8 cellular contexts compared by ENCODE assay signal in genomic region chr14:50312734-50313054, GRCh38. TPM values are rescaled to one million over a fixed set of nuclear protein-coding genes. Genes with fewer than 3 reads are reported as not detected.
DNase-seq lines count a peak whose midpoint lies in the region; ATAC-seq and TF ChIP-seq lines count a peak whose summit lies in the region.

No MANE protein-coding gene starts in this region.

- peaks cover 12% of the 10 kb centered on the region for H3K9me3 Mint-ChIP-seq in osteocyte (ENCODE audit: unreplicated experiment)

- H3K27ac ChIP-seq in epithelial cell of prostate: peak overlapping the region; percentile 83

- H3K27me3 Mint-ChIP-seq in osteocyte (ENCODE audit: unreplicated experiment): no peaks in the 10 kb centered on the region

- no peak for DNase-seq in Right ventricle myocardium superior
- DNase-seq in Right ventricle myocardium inferior (ENCODE audit: missing footprints): no peak
- DNase-seq in epithelial cell of prostate (ENCODE audit: low read depth, low spot score): no peak
- no peak for DNase-seq in osteocyte (ENCODE audit: extremely low spot score, unreplicated experiment)
- DNase-seq in stimulated activated CD4-positive, alpha-beta T cell treated with anti-CD3 and anti-CD28 coated beads, Interleukin-2, amount 100 ng/mL, for 24 hours: no peak
- DNase-seq in activated CD4-positive, alpha-beta T cell treated with anti-CD3 and anti-CD28 coated beads, Interleukin-2, amount 50 U/mL, for 1 hour: no peak

- intact Hi-C loops in Right ventricle myocardium superior (cut with DNase I): loop anchor here (2.0 kb wide), 1 partner anchor 220 kb away; the partner anchor contains the start of gene MAP4K5
- intact Hi-C loops in Right ventricle myocardium inferior (cut with DNase I): loop anchor here (2.0 to 10.0 kb wide), 4 partner anchors 220 to 472 kb away; partner anchors contain the start of gene MAP4K5

- peak; percentile 16 for ATAC-seq in Right ventricle myocardium superior (ENCODE audit: poor library complexity)
- ATAC-seq in Right ventricle myocardium inferior: no peak
- ATAC-seq in HG03139 (IDR thresholded peaks at IDR 0.05; ENCODE audit: unreplicated experiment): peak; percentile 12

- peak; percentile 70; the same call in 1 of the 2 replicates for TF ChIP-seq POLR2A in Raji (IDR thresholded peaks at IDR 0.05; ENCODE audit: insufficient read depth, low read depth, low read length)

- H3K36me3 Mint-ChIP-seq in osteocyte (ENCODE audit: unreplicated experiment): peaks cover 16% of the 10 kb centered on the region

- H3K4me3 Mint-ChIP-seq in osteocyte (ENCODE audit: unreplicated experiment): peak overlapping the region; percentile 89

- peak overlapping the region; percentile 94 for H3K27ac Mint-ChIP-seq in osteocyte (ENCODE audit: unreplicated experiment)

- peaks cover 27% of the 10 kb centered on the region for H3K4me1 Mint-ChIP-seq in osteocyte (ENCODE audit: unreplicated experiment)

- no peak for TF ChIP-seq CTCF in osteocyte (IDR thresholded peaks at IDR 0.05)

RNA-seq across cellular contexts. Expression of gene DMAC2L, which starts 0.6 kb away (rescaled TPM):
- 25.4 TPM for total RNA-seq in Right ventricle myocardium superior
- total RNA-seq in Right ventricle myocardium inferior: 22.5 TPM
- total RNA-seq in osteocyte: 17.7 and 21.7 TPM in 2 replicates

RNA-seq across cellular contexts. Expression of gene L2HGDH, which starts 0.7 kb away (rescaled TPM):
- total RNA-seq in Right ventricle myocardium superior (13.2 TPM), Right ventricle myocardium inferior (10.5 TPM), osteocyte (4.2 and 6.5 TPM in 2 replicates)
